Comparison of ENCODE assay signal across 8 cellular contexts in genomic region chr16:30096105-30096861, GRCh38. TPM values are rescaled to one million over a fixed set of nuclear protein-coding genes. Genes with fewer than 3 reads are reported as not detected.
DNase-seq lines count a peak whose midpoint lies in the region; ATAC-seq, FAIRE-seq and TF ChIP-seq lines count a peak whose summit lies in the region.

TSS of gene YPEL3 (minus strand) at chr16:30096213. CDS start at chr16:30095482, 731 bp downstream.

- peak; percentile 67 to 85 (median 73) for ATAC-seq in natural killer cell
- peak; percentile 37 to 59 for ATAC-seq in stimulated activated naive B cell treated with anti-CD40 and anti-IgM and Interleukin-4, amounts not matched to agents 10 μg/mL and 1 μg/mL and 100 μg/mL, for 72 hours (replicated peaks)

- POLR2A ChIA-PET in RWPE1 (lab: Yijun Ruan, JAX; ENCODE audit: low non-redundant PET): no interaction called here

- H3K4me1 Mint-ChIP-seq in IgD-negative memory B cell: peaks cover 15 to 24% (median 19%) of the 10 kb centered on the region in 3 donors
- H3K4me1 Mint-ChIP-seq in natural killer cell: peaks cover 28 to 43% of the 10 kb centered on the region in 2 donors
- H3K4me1 Mint-ChIP-seq in stimulated activated naive B cell treated with anti-CD40 and anti-IgM and Interleukin-4, amounts not matched to agents 10 μg/mL and 1 μg/mL and 100 μg/mL, for 72 hours: peaks cover 22 to 48% of the 10 kb centered on the region in 2 donors

- peak; percentile 40 for FAIRE-seq in GM19239 (lab: Jason Lieb, UNC)

- H3K36me3 Mint-ChIP-seq in IgD-negative memory B cell: peaks cover 7% of the 10 kb centered on the region
- peaks cover 7% of the 10 kb centered on the region for H3K36me3 Mint-ChIP-seq in natural killer cell
- H3K36me3 Mint-ChIP-seq in stimulated activated naive B cell treated with anti-CD40 and anti-IgM and Interleukin-4, amounts not matched to agents 10 μg/mL and 1 μg/mL and 100 μg/mL, for 72 hours: peaks cover 29 to 30% of the 10 kb centered on the region in 2 donors

- CTCF ChIA-PET in RWPE1 (lab: Yijun Ruan, JAX): interaction anchor here (0.7 kb wide), 1 partner anchor 78 kb away, joined by 3 read pairs; no protein-coding TSS in a partner anchor

- H3K4me3 ChIP-seq in AG10803 (ENCODE audit: low read length): peak within 1 kb of the TSS; percentile 95
- peak within 1 kb of the TSS; percentile 80 for H3K4me3 ChIP-seq in fibroblast of pulmonary artery (replicated peaks; ENCODE audit: low read depth, low read length)

- peak; percentile 89 for DNase-seq in AG10803 (ENCODE audit: low read depth)
- DNase-seq in GM19239 (ENCODE audit: insufficient read length, low spot score): peak; percentile 98
- DNase-seq in RWPE1 (ENCODE audit: low spot score): peak; percentile 92
- peak; percentile 92 for DNase-seq in activated gamma-delta T cell (lab: John Stamatoyannopoulos, UW)
- DNase-seq in fibroblast of pulmonary artery (ENCODE audit: low read depth): peak; percentile 89
- peak; percentile 91 for DNase-seq in natural killer cell
- peak; percentile 83 for DNase-seq in stimulated activated naive B cell treated with anti-CD40 and anti-IgM and Interleukin-4, amounts not matched to agents 10 μg/mL and 1 μg/mL and 100 μg/mL, for 72 hours

- H3K9me3 Mint-ChIP-seq in IgD-negative memory B cell (peaks cover 2 to 15% (median 14%) of the 10 kb centered on the region in 3 donors), natural killer cell (peaks cover 4 to 8% of the 10 kb centered on the region in 2 donors)
- H3K9me3 Mint-ChIP-seq in stimulated activated naive B cell treated with anti-CD40 and anti-IgM and Interleukin-4, amounts not matched to agents 10 μg/mL and 1 μg/mL and 100 μg/mL, for 72 hours: peaks cover 13% of the 10 kb centered on the region in 2 donors

- intact Hi-C loops in natural killer cell (cut with micrococcal nuclease): loop anchor here (2.0 kb wide), 1 partner anchor 27 kb away; the partner anchor contains the start of gene MAPK3

- TF ChIP-seq CTCF in AG10803 (conservative IDR thresholded peaks at IDR 0.05; ENCODE audit: low read length) (no peak), RWPE1 (conservative IDR thresholded peaks at IDR 0.05; ENCODE audit: low read depth) (no peak), fibroblast of pulmonary artery (IDR thresholded peaks at IDR 0.05; ENCODE audit: low read length, missing control alignments) (no peak), natural killer cell (IDR thresholded peaks at IDR 0.05) (no peak)

- peak within 1 kb of the TSS; percentile 86 to 95 (median 90) for H3K4me3 Mint-ChIP-seq in IgD-negative memory B cell
- peak within 1 kb of the TSS; percentile 91 for H3K4me3 Mint-ChIP-seq in natural killer cell
- peak within 1 kb of the TSS; percentile 91 to 95 for H3K4me3 Mint-ChIP-seq in stimulated activated naive B cell treated with anti-CD40 and anti-IgM and Interleukin-4, amounts not matched to agents 10 μg/mL and 1 μg/mL and 100 μg/mL, for 72 hours

- peak within 1 kb of the TSS; percentile 95 to 98 (median 97) for H3K27ac Mint-ChIP-seq in IgD-negative memory B cell
- peak within 1 kb of the TSS; percentile 91 to 94 for H3K27ac Mint-ChIP-seq in natural killer cell
- H3K27ac Mint-ChIP-seq in stimulated activated naive B cell treated with anti-CD40 and anti-IgM and Interleukin-4, amounts not matched to agents 10 μg/mL and 1 μg/mL and 100 μg/mL, for 72 hours: peak within 1 kb of the TSS; percentile 97

- H3K27me3 Mint-ChIP-seq in IgD-negative memory B cell (no peaks in the 10 kb centered on the region), natural killer cell (ENCODE audit: low read depth in 2 of 2) (no peaks in the 10 kb centered on the region)
- H3K27me3 Mint-ChIP-seq in stimulated activated naive B cell treated with anti-CD40 and anti-IgM and Interleukin-4, amounts not matched to agents 10 μg/mL and 1 μg/mL and 100 μg/mL, for 72 hours: no peaks in the 10 kb centered on the region

- peak within 1 kb of the TSS; percentile 83 for H3K27ac ChIP-seq in RWPE1

RNA-seq across cellular contexts. Expression of gene YPEL3, which starts in this region (rescaled TPM):
- 362 TPM for polyA plus RNA-seq in IgD-negative memory B cell
- total RNA-seq in natural killer cell: 100 to 1,000 TPM; 148 to 177 (median 160) TPM

Comparison
In these comparisons a context has a peak if more than half of its experiments do, and no peak if none do; other contexts are left out.
1. Peak in every context shown above with its lines: DNase-seq, ATAC-seq, H3K4me3 ChIP-seq and H3K27ac ChIP-seq.